18 cellular contexts compared by ENCODE assay signal in the genomic region with DNA sequence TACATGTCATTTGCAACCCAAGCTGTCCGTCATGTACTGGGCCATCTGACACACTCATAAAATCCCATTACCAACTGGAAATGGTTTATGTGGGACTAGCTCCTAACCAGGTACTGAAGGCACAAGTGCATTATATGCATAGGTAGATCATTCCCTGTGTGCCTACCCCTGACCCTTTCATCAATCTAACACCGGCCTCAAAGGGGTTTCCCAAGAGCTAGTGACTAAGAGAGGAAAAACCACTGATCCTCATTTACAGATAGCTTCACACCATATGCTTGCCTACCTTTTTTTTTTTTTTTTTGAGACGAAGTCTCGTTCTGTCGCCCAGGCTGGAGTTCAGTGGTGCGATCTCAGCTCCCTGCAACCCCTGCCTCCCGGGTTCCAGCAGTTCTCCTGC.
A peak's percentile ranks its signal among the peaks of the same experiment; 100 is the strongest.
DNase-seq lines count a peak whose midpoint lies in the region; ATAC-seq and TF ChIP-seq lines count a peak whose summit lies in the region.
"Had no signal": no experiment of that assay in that cellular context is flagged by ENCODE, and none has a peak within 500 bp of the region (broad histone marks: within the 10 kb centered on the region; RNA-seq: fewer than 3 reads in every experiment).

No MANE protein-coding gene starts in this region.

- no peak overlapping the region for H3K4me2 ChIP-seq in neural progenitor cell
- H3K4me2 ChIP-seq: GM23338 had no signal

- peaks cover 2% of the 10 kb centered on the region for H3K36me3 Mint-ChIP-seq in activated naive CD4-positive, alpha-beta T cell treated with anti-CD3 and anti-CD28 coated beads for 36 hours (ENCODE audit: low read depth)
- H3K36me3 Mint-ChIP-seq in activated naive CD4-positive, alpha-beta T cell treated with anti-CD3 and anti-CD28 coated beads, Interleukin-2, amount 10 ng/mL, durations not matched to agents 7 days and 5 days = no peaks in the 10 kb centered on the region
- peaks cover 6% of the 10 kb centered on the region for H3K36me3 Mint-ChIP-seq in activated T-helper 17 cell treated with anti-CD3 and anti-CD28 coated beads, Interleukin-2, amount 50 U/mL, for 72 hours (ENCODE audit: low read depth)
- H3K36me3 Mint-ChIP-seq in neural progenitor cell (peaks cover 2% of the 10 kb centered on the region), glutamatergic neuron (ENCODE audit: unreplicated experiment) (peaks cover 4% of the 10 kb centered on the region)

- H3K27me3 Mint-ChIP-seq in activated naive CD4-positive, alpha-beta T cell treated with anti-CD3 and anti-CD28 coated beads for 36 hours (ENCODE audit: low read depth) = peaks cover 5% of the 10 kb centered on the region
- peaks cover 47% of the 10 kb centered on the region for H3K27me3 Mint-ChIP-seq in activated naive CD4-positive, alpha-beta T cell treated with anti-CD3 and anti-CD28 coated beads, Interleukin-2, amount 10 ng/mL, durations not matched to agents 7 days and 5 days
- no peaks in the 10 kb centered on the region for H3K27me3 Mint-ChIP-seq in activated T-helper 17 cell treated with anti-CD3 and anti-CD28 coated beads, Interleukin-2, amount 50 U/mL, for 72 hours
- H3K27me3 Mint-ChIP-seq in neural progenitor cell (ENCODE audit: insufficient read depth, low read depth) = no peaks in the 10 kb centered on the region
- peaks cover 3% of the 10 kb centered on the region for H3K27me3 Mint-ChIP-seq in glutamatergic neuron (ENCODE audit: unreplicated experiment)

- intact Hi-C loops in activated naive CD4-positive, alpha-beta T cell treated with anti-CD3 and anti-CD28 coated beads for 36 hours (cut with micrococcal nuclease) = no loop called here

- H3K4me3 Mint-ChIP-seq in activated naive CD4-positive, alpha-beta T cell treated with anti-CD3 and anti-CD28 coated beads for 36 hours = no peak overlapping the region
- no peak overlapping the region for H3K4me3 Mint-ChIP-seq in activated naive CD4-positive, alpha-beta T cell treated with anti-CD3 and anti-CD28 coated beads, Interleukin-2, amount 10 ng/mL, durations not matched to agents 7 days and 5 days
- no peak overlapping the region for H3K4me3 Mint-ChIP-seq in activated T-helper 17 cell treated with anti-CD3 and anti-CD28 coated beads, Interleukin-2, amount 50 U/mL, for 72 hours
- H3K4me3 Mint-ChIP-seq in neural progenitor cell (no peak overlapping the region), glutamatergic neuron (ENCODE audit: unreplicated experiment) (no peak overlapping the region)
- H3K4me3 Mint-ChIP-seq: GM23338, H9 had no signal

- H3K9me3 ChIP-seq in neural progenitor cell (ENCODE audit: low read depth) = no peaks in the 10 kb centered on the region

- no peaks in the 10 kb centered on the region for H3K4me1 Mint-ChIP-seq in activated naive CD4-positive, alpha-beta T cell treated with anti-CD3 and anti-CD28 coated beads for 36 hours (ENCODE audit: low read depth)
- peaks cover 8% of the 10 kb centered on the region for H3K4me1 Mint-ChIP-seq in activated naive CD4-positive, alpha-beta T cell treated with anti-CD3 and anti-CD28 coated beads, Interleukin-2, amount 10 ng/mL, durations not matched to agents 7 days and 5 days
- no peaks in the 10 kb centered on the region for H3K4me1 Mint-ChIP-seq in activated T-helper 17 cell treated with anti-CD3 and anti-CD28 coated beads, Interleukin-2, amount 50 U/mL, for 72 hours
- no peaks in the 10 kb centered on the region for H3K4me1 Mint-ChIP-seq in neural progenitor cell
- no peaks in the 10 kb centered on the region for H3K4me1 Mint-ChIP-seq in glutamatergic neuron (ENCODE audit: low read depth, unreplicated experiment)
- H3K4me1 Mint-ChIP-seq: GM23338 had no signal

- no peaks in the 10 kb centered on the region for H3K36me3 ChIP-seq in neural progenitor cell

- CTCF ChIA-PET in activated naive CD4-positive, alpha-beta T cell treated with anti-CD3 and anti-CD28 coated beads for 36 hours (lab: Charles Lee) = interaction anchor here (0.6 kb wide), 1 partner anchor 22 kb away, joined by 4 read pairs; no protein-coding TSS in a partner anchor
- CTCF ChIA-PET in activated naive CD4-positive, alpha-beta T cell treated with anti-CD3 and anti-CD28 coated beads, Interleukin-2, amount 10 ng/mL, durations not matched to agents 7 days and 5 days (lab: Charles Lee) = interaction anchor here (0.6 to 1.2 kb wide), 2 partner anchors 86 to 549 kb away, joined by 3 to 4 read pairs; no protein-coding TSS in a partner anchor

- peak; percentile 90 for ATAC-seq in activated T-helper 17 cell treated with anti-CD3 and anti-CD28 coated beads, Interleukin-2, amount 50 U/mL, for 72 hours (replicated peaks)
- ATAC-seq: GM23338, HCT116 had no signal

- no peak overlapping the region for H3K27ac ChIP-seq in neural progenitor cell

- H3K4me1 ChIP-seq in neural progenitor cell = no peaks in the 10 kb centered on the region

- no peaks in the 10 kb centered on the region for H3K27me3 ChIP-seq in neural progenitor cell

- no peaks in the 10 kb centered on the region for H3K9me3 Mint-ChIP-seq in activated naive CD4-positive, alpha-beta T cell treated with anti-CD3 and anti-CD28 coated beads for 36 hours
- H3K9me3 Mint-ChIP-seq in activated naive CD4-positive, alpha-beta T cell treated with anti-CD3 and anti-CD28 coated beads, Interleukin-2, amount 10 ng/mL, durations not matched to agents 7 days and 5 days = no peaks in the 10 kb centered on the region
- H3K9me3 Mint-ChIP-seq in activated T-helper 17 cell treated with anti-CD3 and anti-CD28 coated beads, Interleukin-2, amount 50 U/mL, for 72 hours = no peaks in the 10 kb centered on the region
- H3K9me3 Mint-ChIP-seq in neural progenitor cell = peaks cover 5% of the 10 kb centered on the region
- no peaks in the 10 kb centered on the region for H3K9me3 Mint-ChIP-seq in glutamatergic neuron (ENCODE audit: unreplicated experiment)
- H3K9me3 Mint-ChIP-seq: CD4-positive, alpha-beta memory T cell; GM23338; H9 had no signal

- H3K4me3 ChIP-seq in neural progenitor cell = no peak overlapping the region
- H3K4me3 ChIP-seq: GM23338 had no signal

- H4K20me1 ChIP-seq in neural progenitor cell (ENCODE audit: low read depth) = no peaks in the 10 kb centered on the region

- H3K27ac Mint-ChIP-seq in activated naive CD4-positive, alpha-beta T cell treated with anti-CD3 and anti-CD28 coated beads for 36 hours = no peak overlapping the region
- no peak overlapping the region for H3K27ac Mint-ChIP-seq in activated naive CD4-positive, alpha-beta T cell treated with anti-CD3 and anti-CD28 coated beads, Interleukin-2, amount 10 ng/mL, durations not matched to agents 7 days and 5 days
- H3K27ac Mint-ChIP-seq in activated T-helper 17 cell treated with anti-CD3 and anti-CD28 coated beads, Interleukin-2, amount 50 U/mL, for 72 hours = no peak overlapping the region
- H3K27ac Mint-ChIP-seq in neural progenitor cell (peak overlapping the region; percentile 22), glutamatergic neuron (ENCODE audit: unreplicated experiment) (no peak overlapping the region)
- H3K27ac Mint-ChIP-seq: CD4-positive, alpha-beta memory T cell; GM23338; H9 had no signal

- peak; percentile 10 for DNase-seq in activated naive CD4-positive, alpha-beta T cell treated with anti-CD3 and anti-CD28 coated beads for 36 hours
- no peak for DNase-seq in activated naive CD4-positive, alpha-beta T cell treated with anti-CD3 and anti-CD28 coated beads, Interleukin-2, amount 10 ng/mL, durations not matched to agents 7 days and 5 days
- DNase-seq in Daoy (ENCODE audit: low read depth) = peak; percentile 28
- no peak for DNase-seq in neural progenitor cell (ENCODE audit: low spot score)
- no peak for DNase-seq in DMS153 treated with DMSO at 0.1 percent for 48 hours (lab: John Stamatoyannopoulos, UW; ENCODE audit: unreplicated experiment)
- DNase-seq in glutamatergic neuron = no peak
- no peak for DNase-seq in D341Med (ENCODE audit: low spot score)
- DNase-seq: C1 segment of cervical spinal cord; Calu3; CD4-positive, alpha-beta memory T cell; COR-L47; DMS153; DMS79; GF-D8; H9 had no signal

- no peaks in the 10 kb centered on the region for H3K79me2 ChIP-seq in neural progenitor cell (ENCODE audit: low read depth)

- no peak overlapping the region for H3K9ac ChIP-seq in neural progenitor cell

- H3F3A ChIP-seq in neural progenitor cell (ENCODE audit: low read depth) = no peaks in the 10 kb centered on the region

- H2AFZ ChIP-seq in neural progenitor cell (replicated peaks) = no peak overlapping the region
- H2AFZ ChIP-seq: GM23338 had no signal

- TF ChIP-seq CTCF in neural progenitor cell (IDR thresholded peaks at IDR 0.05) = no peak
- no peak for TF ChIP-seq CTCF in glutamatergic neuron (IDR thresholded peaks at IDR 0.05; ENCODE audit: partially characterized antibody, unreplicated experiment)

Comparison
In these comparisons a context has a peak if more than half of its experiments do, and no peak if none do; other contexts are left out.
1. DNase-seq: peak in activated naive CD4-positive, alpha-beta T cell treated with anti-CD3 and anti-CD28 coated beads for 36 hours (single experiment) and Daoy (single experiment); none in activated naive CD4-positive, alpha-beta T cell treated with anti-CD3 and anti-CD28 coated beads, Interleukin-2, amount 10 ng/mL, durations not matched to agents 7 days and 5 days (single experiment), neural progenitor cell (single experiment), DMS153 treated with DMSO at 0.1 percent for 48 hours (single experiment), glutamatergic neuron (single experiment) and D341Med (single experiment).